ENCODE assay signal across 11 cellular contexts in genomic region chr22:18987765-18988164, GRCh38. TPM values are rescaled to one million over a fixed set of nuclear protein-coding genes. Genes with fewer than 3 reads are reported as not detected.
DNase-seq lines count a peak whose midpoint lies in the region; ATAC-seq and TF ChIP-seq lines count a peak whose summit lies in the region.
"Had no signal": no experiment of that assay in that cellular context is flagged by ENCODE, and none has a peak within 500 bp of the region (broad histone marks: within the 10 kb centered on the region; RNA-seq: fewer than 3 reads in every experiment).

No MANE protein-coding gene starts in this region.

- no peaks in the 10 kb centered on the region for H3K9me3 ChIP-seq in RWPE2 (ENCODE audit: severe bottlenecking)
- H3K9me3 ChIP-seq: esophagus squamous epithelium had no signal

- H3K27ac ChIP-seq in RWPE2 (ENCODE audit: poor library complexity, severe bottlenecking) = no peak overlapping the region
- H3K27ac ChIP-seq: esophagus squamous epithelium had no signal

- H3K36me3 ChIP-seq in RWPE2 (ENCODE audit: low read depth) = no peaks in the 10 kb centered on the region
- H3K36me3 ChIP-seq: esophagus squamous epithelium had no signal

- H3K27me3 ChIP-seq in RWPE2 (ENCODE audit: insufficient read depth, poor library complexity, severe bottlenecking) = no peaks in the 10 kb centered on the region

- DNase-seq in 8988T (peak; percentile 63), Daoy (ENCODE audit: low read depth) (peak; percentile 49), RWPE2 (ENCODE audit: low spot score) (no peak), iPS-NIHi11 (ENCODE audit: low spot score) (peak; percentile 83), Ammon's horn (ENCODE audit: low spot score) (no peak)
- DNase-seq: esophagus squamous epithelium, KBM-7, SHP77 had no signal

- peak; percentile 50 for TF ChIP-seq CTCF in RWPE2 (IDR thresholded peaks at IDR 0.05; ENCODE audit: poor library complexity, severe bottlenecking)

- ATAC-seq in RWPE2 (ENCODE audit: low read depth) (peak; percentile 69), HG02763 (IDR thresholded peaks at IDR 0.05; ENCODE audit: unreplicated experiment) (no peak), GM19035 (IDR thresholded peaks at IDR 0.05; ENCODE audit: unreplicated experiment) (no peak), HG03457 (IDR thresholded peaks at IDR 0.05; ENCODE audit: unreplicated experiment) (no peak)

- no peak overlapping the region for H3K4me3 ChIP-seq in RWPE2 (ENCODE audit: severe bottlenecking)
- H3K4me3 ChIP-seq: esophagus squamous epithelium had no signal

- no peaks in the 10 kb centered on the region for H3K4me1 ChIP-seq in RWPE2 (ENCODE audit: insufficient read depth, poor library complexity, severe bottlenecking)
- H3K4me1 ChIP-seq: esophagus squamous epithelium had no signal

RNA-seq across cellular contexts. Expression of gene PRODH, which starts 51.7 kb away (rescaled TPM):
- total RNA-seq in Daoy (2014; rRNA removed; shearing (Covaris generic)) = 0.11 TPM in 1 of 2 replicates, not detected in the other

Comparison
In these comparisons a context has a peak if more than half of its experiments do, and no peak if none do; other contexts are left out.
1. DNase-seq: peak in 8988T (single experiment), Daoy (single experiment) and iPS-NIHi11 (single experiment); none in RWPE2 (single experiment) and Ammon's horn (single experiment).